Comparison of ENCODE assay signal across 8 cellular contexts in genomic region chr10:120632936-120633335, GRCh38.
"Had no signal": no experiment of that assay in that cellular context is flagged by ENCODE, and none has a peak within 500 bp of the region (broad histone marks: within the 10 kb centered on the region; RNA-seq: fewer than 3 reads in every experiment).

No MANE protein-coding gene starts in this region.

- DNase-seq: GM23248, GOT3, H9, HCEC 1CT, KBM-7 had no signal

- H3K27ac ChIP-seq: GM23248, HL-60 had no signal

- H3K4me3 ChIP-seq: GM23248 had no signal

- H2AFZ ChIP-seq: GM23248 had no signal

- ATAC-seq: HepG2 had no signal

- H3K9ac ChIP-seq: GM23248 had no signal

- FAIRE-seq: H54, HepG2 had no signal
